8 cellular contexts compared by ENCODE assay signal in the genomic region with DNA sequence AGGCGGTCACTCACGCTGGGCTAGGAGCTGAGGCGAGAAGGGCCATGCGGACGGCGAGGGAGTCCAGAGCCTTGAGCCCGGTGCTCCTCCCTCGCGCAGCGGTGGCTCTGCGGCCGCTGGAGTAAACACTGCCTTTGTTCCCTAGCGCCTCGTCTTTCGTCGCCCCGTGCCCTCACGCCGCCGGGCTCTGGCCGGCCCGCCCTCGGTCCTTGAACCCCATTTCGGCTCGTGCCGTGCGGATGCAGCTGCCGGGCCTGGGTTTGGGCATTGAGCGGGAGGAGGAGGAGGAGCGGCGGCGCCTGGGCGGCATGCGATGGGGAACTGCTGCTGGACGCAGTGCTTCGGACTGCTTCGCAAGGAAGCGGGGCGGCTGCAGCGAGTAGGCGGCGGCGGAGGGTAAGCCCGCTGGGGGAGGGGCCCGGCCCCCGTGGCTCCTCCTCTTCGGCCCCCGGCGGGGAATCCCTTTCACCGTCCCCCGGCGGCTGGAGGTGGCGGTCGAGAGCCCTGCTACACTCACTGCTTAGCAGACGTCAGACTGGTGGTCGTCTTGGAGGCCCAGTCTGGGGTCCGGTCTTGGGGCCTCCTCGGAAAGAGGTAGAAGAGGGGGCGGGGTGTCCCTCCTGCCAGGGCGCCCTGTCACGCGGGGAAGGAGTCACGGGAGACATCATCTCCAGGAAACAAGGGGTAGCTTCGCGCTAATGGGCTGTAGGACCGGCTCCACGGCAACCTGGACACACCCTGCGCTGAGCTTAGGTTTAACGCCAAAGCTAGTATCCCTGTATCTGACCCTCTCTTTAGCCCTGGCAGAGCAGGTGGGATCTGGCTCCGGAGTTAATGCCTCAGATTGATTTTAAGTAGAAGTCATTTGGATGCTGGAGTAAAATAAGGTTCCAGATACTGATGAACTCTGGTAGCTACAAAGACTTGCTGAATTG. TPM values are rescaled to one million over a fixed set of nuclear protein-coding genes. Genes with fewer than 3 reads are reported as not detected.
DNase-seq lines count a peak whose midpoint lies in the region; ATAC-seq, FAIRE-seq and TF ChIP-seq lines count a peak whose summit lies in the region.

A gene with protein sequence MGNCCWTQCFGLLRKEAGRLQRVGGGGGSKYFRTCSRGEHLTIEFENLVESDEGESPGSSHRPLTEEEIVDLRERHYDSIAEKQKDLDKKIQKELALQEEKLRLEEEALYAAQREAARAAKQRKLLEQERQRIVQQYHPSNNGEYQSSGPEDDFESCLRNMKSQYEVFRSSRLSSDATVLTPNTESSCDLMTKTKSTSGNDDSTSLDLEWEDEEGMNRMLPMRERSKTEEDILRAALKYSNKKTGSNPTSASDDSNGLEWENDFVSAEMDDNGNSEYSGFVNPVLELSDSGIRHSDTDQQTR (plus strand): TSS at position 9 of the 935 bp plus-strand sequence. CDS start 305 bp downstream, at position 314.

- H3K36me3 Mint-ChIP-seq in astrocyte (ENCODE audit: low read depth, unreplicated experiment) = no peaks in the 10 kb centered on the region

- peak within 1 kb of the TSS; percentile 87 for H3K27ac ChIP-seq in astrocyte (ENCODE audit: low read depth, low read length)

- H3K4me1 Mint-ChIP-seq in astrocyte (ENCODE audit: low read depth, unreplicated experiment) = peaks cover 22% of the 10 kb centered on the region

- H3K79me2 ChIP-seq in astrocyte (ENCODE audit: insufficient read depth, low read length) = peaks cover 41% of the 10 kb centered on the region

- peak; percentile 75 for ATAC-seq in GM18498 (IDR thresholded peaks at IDR 0.05; ENCODE audit: unreplicated experiment)
- peak; percentile 72 for ATAC-seq in HG02798 (IDR thresholded peaks at IDR 0.05; ENCODE audit: poor library complexity, unreplicated experiment)

- peak within 1 kb of the TSS; percentile 97 for H2AFZ ChIP-seq in astrocyte (ENCODE audit: low read depth, low read length)

- no peaks in the 10 kb centered on the region for H3K36me3 ChIP-seq in astrocyte (ENCODE audit: insufficient read depth, low read length)

- H3K27me3 ChIP-seq in astrocyte (ENCODE audit: insufficient read depth, low read length) = no peaks in the 10 kb centered on the region

- FAIRE-seq in astrocyte (lab: Jason Lieb, UNC) = no peak

- no peaks in the 10 kb centered on the region for H3K9me3 Mint-ChIP-seq in astrocyte (ENCODE audit: unreplicated experiment)

- H3K4me1 ChIP-seq in astrocyte (ENCODE audit: insufficient read depth, low read length) = peaks cover 8% of the 10 kb centered on the region

- peak within 1 kb of the TSS; percentile 99 for H3K27ac Mint-ChIP-seq in astrocyte (ENCODE audit: unreplicated experiment)

- no peaks in the 10 kb centered on the region for H3K9me3 ChIP-seq in astrocyte (ENCODE audit: insufficient read depth, low read depth, low read length)

- TF ChIP-seq CTCF in astrocyte (IDR thresholded peaks at IDR 0.05; ENCODE audit: insufficient read depth, low read depth, low read length) = no peak
- TF ChIP-seq CTCF in retinal pigment epithelial cell (conservative IDR thresholded peaks at IDR 0.05; ENCODE audit: low read depth, low read length) = peak; percentile 34

- H3K4me3 ChIP-seq in astrocyte (ENCODE audit: insufficient read depth, low read depth, low read length) (peak within 1 kb of the TSS; percentile 77), retinal pigment epithelial cell (ENCODE audit: low read length) (peak within 1 kb of the TSS; percentile 86)

- peak within 1 kb of the TSS; percentile 90 for H3K9ac ChIP-seq in astrocyte (ENCODE audit: low read length)

- peak within 1 kb of the TSS; percentile 99 for H3K4me3 Mint-ChIP-seq in astrocyte (ENCODE audit: unreplicated experiment)

- H3K27me3 Mint-ChIP-seq in astrocyte (ENCODE audit: low read depth, unreplicated experiment) = no peaks in the 10 kb centered on the region

- DNase-seq in NCI-H1417 treated with DMSO at 0.1 percent for 48 hours (lab: John Stamatoyannopoulos, UW) (peak; percentile 48), T-helper 22 cell (ENCODE audit: low read depth) (peak; percentile 68), astrocyte (ENCODE audit: low read depth) (peak; percentile 46), hepatic stellate cell (ENCODE audit: low spot score) (peak; percentile 86), retinal pigment epithelial cell (ENCODE audit: low read depth) (no peak), cerebellar nuclear complex (lab: John Stamatoyannopoulos, UW) (no peak)

- H3K4me2 ChIP-seq in astrocyte (ENCODE audit: low read length) = peak within 1 kb of the TSS; percentile 91

- H4K20me1 ChIP-seq in astrocyte (ENCODE audit: insufficient read depth, low read length) = peaks cover 4% of the 10 kb centered on the region

RNA-seq across cellular contexts. Expression of the gene that starts here (rescaled TPM):
- 18.9 and 20.0 TPM in 2 replicates for total RNA-seq in astrocyte

Comparison
In these comparisons a context has a peak if more than half of its experiments do, and no peak if none do; other contexts are left out.
1. DNase-seq: peak in NCI-H1417 treated with DMSO at 0.1 percent for 48 hours (single experiment), T-helper 22 cell (single experiment), astrocyte (single experiment) and hepatic stellate cell (single experiment); none in retinal pigment epithelial cell (single experiment) and cerebellar nuclear complex (0 of 2).